In genomic region chr4:141463678-141464077, GRCh38 we compare ENCODE assay signal across 1 cellular context.
TF ChIP-seq lines count a peak whose summit lies in the region.

No MANE protein-coding gene starts in this region.

TF ChIP-seq in IMR-90, 13 proteins besides CTCF, POLR2A, EP300 and RAD21 (continued from another document):
- no peak for TF ChIP-seq MAFK (IDR thresholded peaks at IDR 0.05; ENCODE audit: low read depth, low read length)
